Comparison of ENCODE assay signal across 10 cellular contexts in genomic region chr3:42129014-42129953, GRCh38. TPM values are rescaled to one million over a fixed set of nuclear protein-coding genes. Genes with fewer than 3 reads are reported as not detected.
A peak's percentile ranks its signal among the peaks of the same experiment; 100 is the strongest.
DNase-seq lines count a peak whose midpoint lies in the region; ATAC-seq and TF ChIP-seq lines count a peak whose summit lies in the region.
"Had no signal": no experiment of that assay in that cellular context is flagged by ENCODE, and none has a peak within 500 bp of the region (broad histone marks: within the 10 kb centered on the region; RNA-seq: fewer than 3 reads in every experiment).

No MANE protein-coding gene starts in this region.

- H3K4me3 ChIP-seq in stomach, result no peak overlapping the region

- peaks cover 16% of the 10 kb centered on the region for H3K36me3 Mint-ChIP-seq in activated CD8-positive, alpha-beta memory T cell treated with anti-CD3 and anti-CD28 coated beads, Interleukin-2, amount 10 ng/mL, durations not matched to agents 7 days and 5 days
- peaks cover 3% of the 10 kb centered on the region for H3K36me3 Mint-ChIP-seq in IgD-negative memory B cell

- ATAC-seq in activated CD8-positive, alpha-beta memory T cell treated with anti-CD3 and anti-CD28 coated beads, Interleukin-2, amount 10 ng/mL, durations not matched to agents 7 days and 5 days, result no peak
- peak; percentile 91 for ATAC-seq in esophagus mucosa

- no peaks in the 10 kb centered on the region for H3K27me3 Mint-ChIP-seq in activated CD8-positive, alpha-beta memory T cell treated with anti-CD3 and anti-CD28 coated beads, Interleukin-2, amount 10 ng/mL, durations not matched to agents 7 days and 5 days
- no peaks in the 10 kb centered on the region for H3K27me3 Mint-ChIP-seq in IgD-negative memory B cell

- CTCF ChIA-PET in activated CD8-positive, alpha-beta memory T cell treated with anti-CD3 and anti-CD28 coated beads, Interleukin-2, amount 10 ng/mL, durations not matched to agents 7 days and 5 days (lab: Charles Lee), result interaction anchor here (1.0 to 2.4 kb wide), 3 partner anchors 62 to 64 kb away, joined by 4 to 6 read pairs (median 4); no protein-coding TSS in a partner anchor

- no peaks in the 10 kb centered on the region for H3K27me3 ChIP-seq in stomach

- WGBS in stomach, 5 donors, result 39 to 49% (median 44%) methylated on average over 18 of the region's 18 CpGs

- no peak for TF ChIP-seq EP300 in stomach (IDR thresholded peaks at IDR 0.05)

- no peak for TF ChIP-seq POLR2A in stomach (IDR thresholded peaks at IDR 0.05)

- no peaks in the 10 kb centered on the region for H3K9me3 ChIP-seq in stomach

- peaks cover 4 to 27% (median 22%) of the 10 kb centered on the region in 4 donors for H3K36me3 ChIP-seq in stomach

- no peaks in the 10 kb centered on the region for H3K4me1 Mint-ChIP-seq in activated CD8-positive, alpha-beta memory T cell treated with anti-CD3 and anti-CD28 coated beads, Interleukin-2, amount 10 ng/mL, durations not matched to agents 7 days and 5 days
- peaks cover 14 to 45% (median 36%) of the 10 kb centered on the region in 3 donors for H3K4me1 Mint-ChIP-seq in IgD-negative memory B cell

- H3K4me1 ChIP-seq in stomach, result peaks cover 22 to 43% (median 27%) of the 10 kb centered on the region in 4 donors

- peak; percentile 41 for DNase-seq in activated CD8-positive, alpha-beta memory T cell treated with anti-CD3 and anti-CD28 coated beads for 24 hours
- DNase-seq in activated CD8-positive, alpha-beta memory T cell treated with anti-CD3 and anti-CD28 coated beads, Interleukin-2, amount 10 ng/mL, durations not matched to agents 7 days and 5 days, result no peak
- DNase-seq in stomach (peak; percentile 47), AML-193 (lab: John Stamatoyannopoulos, UW) (no peak), NCI-H1694 treated with DMSO at 0.1 percent for 48 hours (lab: John Stamatoyannopoulos, UW) (no peak), NCI-H510A treated with DMSO at 0.1 percent for 48 hours (lab: John Stamatoyannopoulos, UW) (no peak)
- DNase-seq: kidney had no signal

- intact Hi-C loops in stomach (cut with DNase I; ENCODE audit: low total_unique reads), result no loop called here

- no peak overlapping the region for H3K27ac Mint-ChIP-seq in activated CD8-positive, alpha-beta memory T cell treated with anti-CD3 and anti-CD28 coated beads, Interleukin-2, amount 10 ng/mL, durations not matched to agents 7 days and 5 days
- peak overlapping the region in 2 of 3 donors; percentile 5 to 7 for H3K27ac Mint-ChIP-seq in IgD-negative memory B cell
- H3K27ac Mint-ChIP-seq: T-helper 1 cell treated with Interleukin-12 subunit alpha and Interleukin-12 subunit beta and Interleukin-4 antibody, amounts not matched to agents 30 μg/mL and 1 μg/mL, for 36 hours had no signal

- no peak for TF ChIP-seq CTCF in stomach (IDR thresholded peaks at IDR 0.05)

- no peak overlapping the region for H3K4me3 Mint-ChIP-seq in activated CD8-positive, alpha-beta memory T cell treated with anti-CD3 and anti-CD28 coated beads, Interleukin-2, amount 10 ng/mL, durations not matched to agents 7 days and 5 days
- peak overlapping the region in 2 of 4 donors; percentile 13 to 45 for H3K4me3 Mint-ChIP-seq in IgD-negative memory B cell
- H3K4me3 Mint-ChIP-seq: T-helper 1 cell treated with Interleukin-12 subunit alpha and Interleukin-12 subunit beta and Interleukin-4 antibody, amounts not matched to agents 30 μg/mL and 1 μg/mL, for 36 hours had no signal

- H3K9me3 Mint-ChIP-seq in activated CD8-positive, alpha-beta memory T cell treated with anti-CD3 and anti-CD28 coated beads, Interleukin-2, amount 10 ng/mL, durations not matched to agents 7 days and 5 days (ENCODE audit: low read depth), result no peaks in the 10 kb centered on the region
- H3K9me3 Mint-ChIP-seq in IgD-negative memory B cell, result no peaks in the 10 kb centered on the region
- H3K9me3 Mint-ChIP-seq: T-helper 1 cell treated with Interleukin-12 subunit alpha and Interleukin-12 subunit beta and Interleukin-4 antibody, amounts not matched to agents 30 μg/mL and 1 μg/mL, for 36 hours had no signal

- H3K27ac ChIP-seq in stomach, result peak overlapping the region; percentile 49 to 85 (median 79)

RNA-seq across cellular contexts. Expression of gene TRAK1, which starts 38.1 kb away (rescaled TPM):
- 10 to 100 TPM; 27.3 to 31.1 TPM for total RNA-seq in activated CD8-positive, alpha-beta memory T cell treated with anti-CD3 and anti-CD28 coated beads, Interleukin-2, amount 10 ng/mL, durations not matched to agents 7 days and 5 days
- 24.6 TPM for polyA plus RNA-seq in IgD-negative memory B cell
- 21.2 TPM for total RNA-seq in esophagus mucosa
- total RNA-seq in stomach, result 100 to 1,000 TPM in 4 of 5 donors, 10 to 100 TPM in 1; 67.1 to 328 (median 107) TPM
- 10 to 100 TPM; 17.2 to 33.5 (median 20.1) TPM for polyA plus RNA-seq in stomach

Comparison
In these comparisons a context has a peak if more than half of its experiments do, and no peak if none do; other contexts are left out.
1. DNase-seq: peak in activated CD8-positive, alpha-beta memory T cell treated with anti-CD3 and anti-CD28 coated beads for 24 hours (single experiment) and stomach (single experiment); none in activated CD8-positive, alpha-beta memory T cell treated with anti-CD3 and anti-CD28 coated beads, Interleukin-2, amount 10 ng/mL, durations not matched to agents 7 days and 5 days (single experiment), AML-193 (0 of 2), NCI-H1694 treated with DMSO at 0.1 percent for 48 hours (single experiment) and NCI-H510A treated with DMSO at 0.1 percent for 48 hours (single experiment).